In genomic region chr2:216740557-216741222, GRCh38 we compare ENCODE assay signal across 13 cellular contexts. TPM values are rescaled to one million over a fixed set of nuclear protein-coding genes. Genes with fewer than 3 reads are reported as not detected.
DNase-seq lines count a peak whose midpoint lies in the region; ATAC-seq, FAIRE-seq and TF ChIP-seq lines count a peak whose summit lies in the region.
"Had no signal": no experiment of that assay in that cellular context is flagged by ENCODE, and none has a peak within 500 bp of the region (broad histone marks: within the 10 kb centered on the region; RNA-seq: fewer than 3 reads in every experiment).

No MANE protein-coding gene starts in this region.

- ATAC-seq in left lung, result peak; percentile 69
- no peak for ATAC-seq in GM21526 (IDR thresholded peaks at IDR 0.05; ENCODE audit: low FRiP score, unreplicated experiment)

- no peak for TF ChIP-seq CTCF in choroid plexus epithelial cell (conservative IDR thresholded peaks at IDR 0.05; ENCODE audit: low read depth, low read length)
- TF ChIP-seq CTCF in left lung (IDR thresholded peaks at IDR 0.05), result no peak

- no peak overlapping the region for H3K4me3 ChIP-seq in choroid plexus epithelial cell (ENCODE audit: low read depth, low read length)
- no peak overlapping the region for H3K4me3 ChIP-seq in left lung

- peak; percentile 29 for DNase-seq in NCI-H1092 (lab: John Stamatoyannopoulos, UW)
- peak; percentile 90 for DNase-seq in choroid plexus epithelial cell (ENCODE audit: low read depth)
- no peak for DNase-seq in left lung
- peak; percentile 21 for DNase-seq in smooth muscle cell of the brain vasculature (ENCODE audit: low read depth, low spot score)
- DNase-seq in dedifferentiated amniotic fluid mesenchymal stem cell (ENCODE audit: extremely low spot score), result no peak
- DNase-seq in GM03348 (ENCODE audit: low spot score), result no peak
- DNase-seq in urothelium cell line (ENCODE audit: low spot score), result no peak
- DNase-seq: activated CD4-positive, alpha-beta memory T cell treated with anti-CD3 and anti-CD28 coated beads for 36 hours; activated naive CD4-positive, alpha-beta T cell; NCI-H1105 had no signal

- intact Hi-C loops in left lung (cut with DNase I), result no loop called here

- H3K27ac ChIP-seq in left lung, result no peak overlapping the region

- no peaks in the 10 kb centered on the region for H3K9me3 ChIP-seq in left lung

- no peaks in the 10 kb centered on the region for H3K27me3 ChIP-seq in left lung

- FAIRE-seq in urothelium cell line (lab: Jason Lieb, UNC), result no peak

- no peaks in the 10 kb centered on the region for H3K36me3 ChIP-seq in left lung

- H3K4me1 ChIP-seq in left lung, result peaks cover 0 to 13% of the 10 kb centered on the region in 2 donors

RNA-seq across cellular contexts. Expression of gene IGFBP5, which starts 45.3 kb away (rescaled TPM):
- 100 to 1,000 TPM; 101 to 141 TPM for total RNA-seq in left lung
- total RNA-seq: activated CD4-positive, alpha-beta memory T cell treated with anti-CD3 and anti-CD28 coated beads for 36 hours; HT-29; T-helper 1 cell treated with Interleukin-12 subunit alpha and Interleukin-12 subunit beta and Interleukin-4 antibody, amounts not matched to agents 30 ng/mL and 1 ng/mL, for 36 hours had no signal

Comparison
In these comparisons a context has a peak if more than half of its experiments do, and no peak if none do; other contexts are left out.
1. DNase-seq: peak in NCI-H1092 (single experiment), choroid plexus epithelial cell (single experiment) and smooth muscle cell of the brain vasculature (single experiment); none in left lung (0 of 2), dedifferentiated amniotic fluid mesenchymal stem cell (single experiment), GM03348 (single experiment) and urothelium cell line (single experiment).